In genomic region chr16:2048116-2048543, GRCh38 we compare ENCODE assay signal across 8 cellular contexts. TPM values are rescaled to one million over a fixed set of nuclear protein-coding genes. Genes with fewer than 3 reads are reported as not detected.
A peak's percentile ranks its signal among the peaks of the same experiment; 100 is the strongest.
DNase-seq lines count a peak whose midpoint lies in the region; ATAC-seq and TF ChIP-seq lines count a peak whose summit lies in the region.

No MANE protein-coding gene starts in this region.

- DNase-seq in Panc1 (ENCODE audit: low read depth, low spot score) (no peak), epithelial cell of proximal tubule (ENCODE audit: low read depth) (no peak), D341Med (ENCODE audit: low spot score) (no peak), DMS114 treated with DMSO at 0.1 percent for 48 hours (lab: John Stamatoyannopoulos, UW; ENCODE audit: unreplicated experiment) (no peak), NCI-H187 treated with DMSO at 0.1 percent for 48 hours (lab: John Stamatoyannopoulos, UW) (no peak), cortex of kidney (lab: John Stamatoyannopoulos, UW) (no peak)

- peak overlapping the region; percentile 76 for H3K4me2 ChIP-seq in parathyroid adenoma (ENCODE audit: low read length)

- peak overlapping the region; percentile 84 for H3K27ac ChIP-seq in Panc1 (ENCODE audit: low read length)
- peak overlapping the region; percentile 39 for H3K27ac ChIP-seq in parathyroid adenoma

- intact Hi-C loops in Panc1 (cut with micrococcal nuclease; ENCODE audit: unreplicated experiment) = no loop called here

- TF ChIP-seq CTCF in Panc1 (IDR thresholded peaks at IDR 0.05) (no peak), epithelial cell of proximal tubule (conservative IDR thresholded peaks at IDR 0.05; ENCODE audit: low read depth, low read length) (no peak), parathyroid adenoma (IDR thresholded peaks at IDR 0.05) (no peak)

- no peaks in the 10 kb centered on the region for H3K9me3 ChIP-seq in Panc1 (ENCODE audit: control insufficient read depth, insufficient read depth, low read depth, low read length)
- H3K9me3 ChIP-seq in parathyroid adenoma (ENCODE audit: control insufficient read depth, low read length) = no peaks in the 10 kb centered on the region

- peak; percentile 4 for ATAC-seq in GM19397 (IDR thresholded peaks at IDR 0.05; ENCODE audit: unreplicated experiment)
- ATAC-seq in Panc1 = peak; percentile 18

- H3K4me1 ChIP-seq in Panc1 (ENCODE audit: control insufficient read depth, insufficient read depth, low read length) (peaks cover 12% of the 10 kb centered on the region), parathyroid adenoma (peaks cover 8% of the 10 kb centered on the region)

- H3K27me3 ChIP-seq in Panc1 (ENCODE audit: control insufficient read depth, insufficient read depth, low read length) (no peaks in the 10 kb centered on the region), parathyroid adenoma (ENCODE audit: control insufficient read depth, insufficient read depth, low read length) (no peaks in the 10 kb centered on the region)

- H3K9ac ChIP-seq in parathyroid adenoma = no peak overlapping the region

- in situ Hi-C loops in Panc1 (cut with HindIII; ENCODE audit: low pct_unique_long_range_greater_than_20kb, low sequenced_read_pairs) = no loop called here

- BruUV-seq in Panc1 (replicated peaks; lab: Mats Ljungman, UMichigan) = no TSS peak

- POLR2A ChIA-PET in Panc1 (lab: Charles Lee) = interaction anchor here (1.3 kb wide), 1 partner anchor 83 kb away, joined by 4 read pairs; the partner anchor contains the start of gene RPS2

- H2AFZ ChIP-seq in parathyroid adenoma = peak overlapping the region; percentile 90

- CTCF ChIA-PET in Panc1 (lab: Charles Lee) = interaction anchor here (0.6 to 1.1 kb wide), 4 partner anchors 9 to 410 kb away, joined by 3 to 9 read pairs (median 4); partner anchors contain the start of gene PKD1

- H3K4me3 ChIP-seq in Panc1 (ENCODE audit: low read depth in 2 of 2, low read length in 2 of 2) (peak overlapping the region; percentile 77 to 96), epithelial cell of proximal tubule (ENCODE audit: low read depth, low read length) (peak overlapping the region; percentile 75), parathyroid adenoma (ENCODE audit: low read depth, low read length) (peak overlapping the region; percentile 88)

- no peaks in the 10 kb centered on the region; the same call in 1 of the 2 replicates for H3K36me3 ChIP-seq in Panc1 (ENCODE audit: control insufficient read depth, insufficient read depth, low read length)
- H3K36me3 ChIP-seq in parathyroid adenoma (ENCODE audit: control insufficient read depth, insufficient read depth, low read length) = no peaks in the 10 kb centered on the region

- peaks cover 34% of the 10 kb centered on the region for H3K79me2 ChIP-seq in parathyroid adenoma

RNA-seq across cellular contexts. Expression of gene TSC2, which starts 0.3 kb away (rescaled TPM):
- 115 TPM for total RNA-seq in Panc1 (2021; ENCODE audit: unreplicated experiment)
- 138 TPM for polyA plus RNA-seq in Panc1 (2012; ENCODE audit: insufficient read length)
- total RNA-seq in epithelial cell of proximal tubule = 30.7 and 64.1 TPM in 2 replicates

RNA-seq across cellular contexts. Expression of gene NTHL1, which starts 0.5 kb away (rescaled TPM):
- total RNA-seq in Panc1 (2021; ENCODE audit: unreplicated experiment) = 39.8 TPM
- 71.0 TPM for polyA plus RNA-seq in Panc1 (2012; ENCODE audit: insufficient read length)
- total RNA-seq in epithelial cell of proximal tubule = 61.2 and 62.8 TPM in 2 replicates

RNA-seq across cellular contexts. Expression of gene NHERF2, which starts 21.4 kb away (rescaled TPM):
- total RNA-seq in Panc1 (2021; ENCODE audit: unreplicated experiment) (174 TPM), epithelial cell of proximal tubule (29.9 and 42.2 TPM in 2 replicates)
- 287 TPM for polyA plus RNA-seq in Panc1 (2012; ENCODE audit: insufficient read length)

RNA-seq across cellular contexts. Expression of gene NPW, which starts 28.5 kb away (rescaled TPM):
- 15.3 TPM for total RNA-seq in Panc1 (2021; ENCODE audit: unreplicated experiment)
- 42.9 TPM for polyA plus RNA-seq in Panc1 (2012; ENCODE audit: insufficient read length)
- total RNA-seq in epithelial cell of proximal tubule = 0.46 and 2.4 TPM in 2 replicates

RNA-seq across cellular contexts. Expression of gene ZNF598, which starts 38.5 kb away (rescaled TPM):
- total RNA-seq in Panc1 (2021; ENCODE audit: unreplicated experiment) (85.7 TPM), epithelial cell of proximal tubule (48.8 and 66.9 TPM in 2 replicates)
- 64.6 TPM for polyA plus RNA-seq in Panc1 (2012; ENCODE audit: insufficient read length)
